ENCODE assay signal across 9 cellular contexts in the genomic region with DNA sequence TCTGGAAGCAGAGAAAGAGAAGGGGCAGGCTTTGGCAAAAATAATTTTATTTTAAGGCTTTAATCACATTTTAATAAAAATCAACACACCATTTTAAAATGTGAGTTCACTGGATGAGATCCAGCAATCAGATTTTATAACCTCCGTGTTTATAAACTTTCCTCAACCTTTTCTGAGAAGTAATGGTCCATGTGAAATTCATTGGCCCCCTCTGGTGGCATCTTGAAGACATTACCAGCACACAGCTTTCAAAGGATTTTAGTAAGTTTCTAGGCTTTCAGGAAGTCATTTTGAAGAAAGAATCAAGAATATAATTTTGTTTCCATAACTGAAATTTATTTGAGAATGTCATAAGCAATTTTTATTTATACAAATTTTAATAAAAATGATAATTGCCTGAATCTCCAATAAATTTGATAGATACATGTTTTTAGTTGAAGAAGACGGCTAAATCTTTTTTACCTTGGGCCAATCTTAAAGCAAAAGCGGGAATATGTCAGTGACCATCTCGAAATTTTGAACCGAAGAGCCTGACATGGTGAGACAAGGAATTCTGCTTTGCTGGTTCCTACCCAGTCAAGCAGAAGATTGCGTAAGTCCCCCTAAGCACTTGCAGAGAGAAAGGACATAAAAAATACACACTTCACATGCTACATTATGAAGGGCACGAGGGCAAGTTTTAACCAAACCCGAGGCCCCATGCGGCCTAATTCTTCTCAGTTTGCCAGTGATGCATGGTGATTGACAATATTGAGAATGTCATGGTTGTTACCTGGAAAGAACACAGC.
A peak's percentile ranks its signal among the peaks of the same experiment; 100 is the strongest.
DNase-seq lines count a peak whose midpoint lies in the region; ATAC-seq and TF ChIP-seq lines count a peak whose summit lies in the region.
"Had no signal": no experiment of that assay in that cellular context is flagged by ENCODE, and none has a peak within 500 bp of the region (broad histone marks: within the 10 kb centered on the region; RNA-seq: fewer than 3 reads in every experiment).

No MANE protein-coding gene starts in this region.

- TF ChIP-seq CTCF in heart right ventricle (IDR thresholded peaks at IDR 0.05) (peak in 8 of 9 donors; percentile 21 to 68 (median 56)), SU-DHL-6 (IDR thresholded peaks at IDR 0.05; ENCODE audit: insufficient read depth, low read length, poor library complexity, severe bottlenecking) (peak; percentile 84), transverse colon (IDR thresholded peaks at IDR 0.05) (peak; percentile 32 to 57 (median 49))

- no peaks in the 10 kb centered on the region for H3K4me1 ChIP-seq in heart right ventricle
- H3K4me1 ChIP-seq in right cardiac atrium (ENCODE audit: control insufficient read depth, insufficient read depth, low read length), result no peaks in the 10 kb centered on the region
- no peaks in the 10 kb centered on the region for H3K4me1 ChIP-seq in Karpas-422 (ENCODE audit: low read length)
- H3K4me1 ChIP-seq in transverse colon, result no peaks in the 10 kb centered on the region

- in situ Hi-C loops in transverse colon (cut with MboI; ENCODE audit: low pct_ligation_motif_present in 1 of 4, low pct_unique_long_range_greater_than_20kb in 1 of 4, low sequenced_read_pairs in 3 of 4), result no loop called here

- H3K4me3 ChIP-seq in heart right ventricle (no peak overlapping the region), right cardiac atrium (ENCODE audit: low read length) (no peak overlapping the region), Karpas-422 (ENCODE audit: low read length) (no peak overlapping the region), SU-DHL-6 (ENCODE audit: insufficient read depth, low read length, poor library complexity, severe bottlenecking) (no peak overlapping the region), transverse colon (no peak overlapping the region)

- H3K9me2 ChIP-seq in Karpas-422 (replicated peaks; ENCODE audit: insufficient read depth, low read length) (no peaks in the 10 kb centered on the region), SU-DHL-6 (replicated peaks; ENCODE audit: insufficient read depth, low read length) (no peaks in the 10 kb centered on the region)

- H2AFZ ChIP-seq in Karpas-422 (ENCODE audit: low read length), result no peak overlapping the region
- no peak overlapping the region for H2AFZ ChIP-seq in SU-DHL-6 (ENCODE audit: low read depth, low read length, severe bottlenecking)

- WGBS in heart right ventricle, 2 donors, result 66 to 67% methylated on average over 9 of the region's 9 CpGs
- WGBS in right cardiac atrium, result 63% methylated on average over 9 of the region's 9 CpGs
- 52 to 53% methylated on average over 9 of the region's 9 CpGs for WGBS in transverse colon (ENCODE audit: low coverage in 1 of 2), 2 donors

- H3K9me3 ChIP-seq in heart right ventricle (no peaks in the 10 kb centered on the region), right cardiac atrium (ENCODE audit: control insufficient read depth, low read length) (no peaks in the 10 kb centered on the region), Karpas-422 (ENCODE audit: low read length) (peaks cover 3% of the 10 kb centered on the region; the same call in 1 of the 2 replicates), SU-DHL-6 (ENCODE audit: insufficient read depth, low read length) (no peaks in the 10 kb centered on the region), transverse colon (no peaks in the 10 kb centered on the region)

- H3F3A ChIP-seq in SU-DHL-6 (ENCODE audit: insufficient read depth), result no peaks in the 10 kb centered on the region

- TF ChIP-seq POLR2A in transverse colon (IDR thresholded peaks at IDR 0.05), result no peak

- no peak for ATAC-seq in heart right ventricle
- no peak for ATAC-seq in right cardiac atrium
- peak; percentile 48 for ATAC-seq in GM21737 (IDR thresholded peaks at IDR 0.05; ENCODE audit: unreplicated experiment)
- ATAC-seq: stimulated activated naive CD8-positive, alpha-beta T cell treated with anti-CD3 and anti-CD28 coated beads, Interleukin-15, amount 100 ng/mL, for 72 hours had no signal

- H3K36me3 ChIP-seq in heart right ventricle, result no peaks in the 10 kb centered on the region
- H3K36me3 ChIP-seq in Karpas-422 (ENCODE audit: insufficient read depth, low read length), result no peaks in the 10 kb centered on the region
- no peaks in the 10 kb centered on the region for H3K36me3 ChIP-seq in SU-DHL-6 (ENCODE audit: low read length)
- no peaks in the 10 kb centered on the region for H3K36me3 ChIP-seq in transverse colon

- H3K9ac ChIP-seq in Karpas-422 (ENCODE audit: low read length), result no peak overlapping the region
- H3K9ac ChIP-seq in SU-DHL-6 (ENCODE audit: low read length), result no peak overlapping the region

- no peak for TF ChIP-seq EP300 in transverse colon (IDR thresholded peaks at IDR 0.05; ENCODE audit: low read depth)

- H3K4me2 ChIP-seq in Karpas-422 (ENCODE audit: low read depth, low read length, poor library complexity, severe bottlenecking), result no peak overlapping the region
- no peak overlapping the region for H3K4me2 ChIP-seq in SU-DHL-6 (ENCODE audit: low read depth, low read length, poor library complexity, severe bottlenecking)

- H3K27ac ChIP-seq in heart right ventricle (no peak overlapping the region), right cardiac atrium (ENCODE audit: low read length) (no peak overlapping the region), Karpas-422 (ENCODE audit: low read length) (no peak overlapping the region), SU-DHL-6 (ENCODE audit: low read depth, low read length) (no peak overlapping the region), transverse colon (no peak overlapping the region)

- intact Hi-C loops in heart right ventricle (cut with DNase I), result no loop called here
- intact Hi-C loops in right cardiac atrium (cut with DNase I), result no loop called here
- intact Hi-C loops in transverse colon (cut with DNase I; ENCODE audit: low total_unique reads), result no loop called here

- H3K79me2 ChIP-seq in Karpas-422 (ENCODE audit: low read length) (no peaks in the 10 kb centered on the region), SU-DHL-6 (ENCODE audit: insufficient read depth, low read length) (no peaks in the 10 kb centered on the region)

- H3K27me3 ChIP-seq in heart right ventricle, result peaks cover 0 to 13% (median 0%) of the 10 kb centered on the region in 7 donors
- no peaks in the 10 kb centered on the region for H3K27me3 ChIP-seq in right cardiac atrium (ENCODE audit: control insufficient read depth, insufficient read depth)
- H3K27me3 ChIP-seq in Karpas-422 (ENCODE audit: low read length), result 0 out of 2 replicates have a peak, but pooled peaks cover 2% of the 10 kb centered on the region
- no peaks in the 10 kb centered on the region for H3K27me3 ChIP-seq in SU-DHL-6 (ENCODE audit: low read length)
- no peaks in the 10 kb centered on the region for H3K27me3 ChIP-seq in transverse colon

- DNase-seq in heart right ventricle (no peak), right cardiac atrium (no peak), Karpas-422 (peak; percentile 85), germinal center (ENCODE audit: low spot score) (peak; percentile 20), transverse colon (no peak)
- DNase-seq in stimulated activated CD8-positive, alpha-beta memory T cell treated with anti-CD3 and anti-CD28 coated beads, Interleukin-4, amount 100 ng/mL, for 48 hours, result no peak

- H4K20me1 ChIP-seq in Karpas-422 (ENCODE audit: insufficient read depth, low read depth, low read length) (no peaks in the 10 kb centered on the region), SU-DHL-6 (ENCODE audit: low read depth, low read length) (no peaks in the 10 kb centered on the region)

Comparison
In these comparisons a context has a peak if more than half of its experiments do, and no peak if none do; other contexts are left out.
1. DNase-seq: peak in Karpas-422 (single experiment) and germinal center (single experiment); none in heart right ventricle (0 of 2), right cardiac atrium (0 of 3), transverse colon (single experiment) and stimulated activated CD8-positive, alpha-beta memory T cell treated with anti-CD3 and anti-CD28 coated beads, Interleukin-4, amount 100 ng/mL, for 48 hours (single experiment).
2. Peak in every context shown above with its lines, with median percentiles within 50 percentile points of each other: CTCF ChIP-seq.